Comparison of ENCODE assay signal across 21 cellular contexts in genomic region chr19:38722947-38723605, GRCh38. TPM values are rescaled to one million over a fixed set of nuclear protein-coding genes. Genes with fewer than 3 reads are reported as not detected.
DNase-seq lines count a peak whose midpoint lies in the region; ATAC-seq, FAIRE-seq and TF ChIP-seq lines count a peak whose summit lies in the region.
"Had no signal": no experiment of that assay in that cellular context is flagged by ENCODE, and none has a peak within 500 bp of the region (broad histone marks: within the 10 kb centered on the region; RNA-seq: fewer than 3 reads in every experiment).

No MANE protein-coding gene starts in this region.

- TF ChIP-seq POLR2A in sigmoid colon (IDR thresholded peaks at IDR 0.05) (no peak), uterus (IDR thresholded peaks at IDR 0.05) (no peak)

- no peak for DNase-seq in left ventricle myocardium inferior
- no peak for DNase-seq in left cardiac atrium
- no peak for DNase-seq in kidney
- no peak for DNase-seq in sigmoid colon
- no peak for DNase-seq in uterus
- DNase-seq in NCI-H187 treated with DMSO at 0.1 percent for 48 hours (lab: John Stamatoyannopoulos, UW), result no peak
- no peak for DNase-seq in iPS-NIHi7 (ENCODE audit: extremely low spot score)
- DNase-seq: ACHN; activated CD4-positive, alpha-beta T cell treated with anti-CD3 and anti-CD28 coated beads for 1 hour; activated CD8-positive, alpha-beta memory T cell treated with anti-CD3 and anti-CD28 coated beads, Interleukin-2, amount 50 U/mL, for 4 hours; activated naive CD4-positive, alpha-beta T cell; Karpas-422; NCI-H1417 treated with DMSO at 0.1 percent for 48 hours; SHP77; trophoblast cell had no signal

- no peak for FAIRE-seq in kidney (lab: Jason Lieb, UNC)
- FAIRE-seq: bronchial epithelial cell, islet of Langerhans had no signal

- no peaks in the 10 kb centered on the region for H3K27me3 ChIP-seq in left ventricle myocardium inferior (ENCODE audit: low read depth)
- no peaks in the 10 kb centered on the region for H3K27me3 ChIP-seq in sigmoid colon
- H3K27me3 ChIP-seq in uterus, result no peaks in the 10 kb centered on the region

- H3K4me1 ChIP-seq in left ventricle myocardium inferior (peaks cover 92% of the 10 kb centered on the region), kidney (ENCODE audit: control insufficient read depth in 1 of 2, insufficient read depth in 1 of 2, low read depth in 1 of 2, low read length in 2 of 2) (peaks cover 0 to 40% of the 10 kb centered on the region in 2 donors), sigmoid colon (peaks cover 0 to 57% (median 44%) of the 10 kb centered on the region in 4 donors), uterus (peaks cover 0 to 16% of the 10 kb centered on the region in 2 donors)

- WGBS in sigmoid colon, 2 donors, result 88 to 90% methylated on average over 10 of the region's 10 CpGs

- H3K27ac ChIP-seq in left ventricle myocardium inferior (replicated peaks) (peak overlapping the region; percentile 91), kidney (ENCODE audit: low read depth in 2 of 2, low read length in 2 of 2) (peak overlapping the region; percentile 25 to 44), sigmoid colon (peak overlapping the region; percentile 67 to 97 (median 76)), uterus (peak overlapping the region; percentile 76 to 92)

- H3K9me3 ChIP-seq in left ventricle myocardium inferior (replicated peaks) (no peaks in the 10 kb centered on the region), kidney (ENCODE audit: control insufficient read depth in 1 of 2, low read length in 2 of 2) (no peaks in the 10 kb centered on the region), sigmoid colon (no peaks in the 10 kb centered on the region), uterus (no peaks in the 10 kb centered on the region)

- H3K4me3 ChIP-seq in left ventricle myocardium inferior, result peak overlapping the region; percentile 2
- no peak overlapping the region for H3K4me3 ChIP-seq in kidney (ENCODE audit: low read length in 2 of 2)
- H3K4me3 ChIP-seq in sigmoid colon, result no peak overlapping the region
- H3K4me3 ChIP-seq in uterus, result no peak overlapping the region

- TF ChIP-seq CTCF in left ventricle myocardium inferior (IDR thresholded peaks at IDR 0.05; ENCODE audit: borderline replicate concordance) (no peak), kidney (IDR thresholded peaks at IDR 0.05; ENCODE audit: borderline replicate concordance, extremely low read depth, insufficient read depth) (no peak), sigmoid colon (IDR thresholded peaks at IDR 0.05) (no peak), uterus (IDR thresholded peaks at IDR 0.05) (no peak)

- intact Hi-C loops in left ventricle myocardium inferior (cut with micrococcal nuclease) (no loop called here), left cardiac atrium (cut with DNase I) (no loop called here), kidney (cut with DNase I) (no loop called here), sigmoid colon (cut with DNase I) (loop anchor here (5.0 kb wide), 1 partner anchor 109 kb away; the partner anchor contains the start of gene ECH1), uterus (cut with DNase I; ENCODE audit: low total_unique reads) (no loop called here)

- H3K36me3 ChIP-seq in left ventricle myocardium inferior (peaks cover 88% of the 10 kb centered on the region), kidney (ENCODE audit: control insufficient read depth in 1 of 2, insufficient read depth in 2 of 2, low read length in 2 of 2) (peaks cover 44 to 74% of the 10 kb centered on the region in 2 donors), sigmoid colon (peaks cover 46 to 97% (median 83%) of the 10 kb centered on the region in 4 donors), uterus (no peaks in the 10 kb centered on the region)

- no peak for TF ChIP-seq EP300 in sigmoid colon (IDR thresholded peaks at IDR 0.05)

- peak overlapping the region in 1 of 2 donors; percentile 40 for H3K9ac ChIP-seq in kidney (ENCODE audit: low read length in 2 of 2)

- ATAC-seq in left cardiac atrium, result no peak
- no peak for ATAC-seq in HG03432 (IDR thresholded peaks at IDR 0.05; ENCODE audit: unreplicated experiment)

RNA-seq across cellular contexts. Expression of gene CAPN12, which starts 21.2 kb away (rescaled TPM):
- total RNA-seq in left ventricle myocardium inferior, result 0.22 TPM
- under 1 TPM; 0.77 to 0.81 TPM for total RNA-seq in left cardiac atrium
- total RNA-seq in kidney, result 31.1 TPM
- polyA plus RNA-seq in kidney (ENCODE audit: insufficient read depth, low read depth, low replicate concordance), result 27.1 TPM
- total RNA-seq in sigmoid colon, result 1 to 10 TPM in 1 of 4 donors, under 1 TPM in 2, not detected in 1; 0.33 to 3.0 (median 0.54) TPM
- polyA plus RNA-seq in sigmoid colon, result 10 to 100 TPM in 1 of 3 donors, 1 to 10 TPM in 2; 5.3 to 14.3 (median 6.0) TPM
- 1 to 10 TPM in 2 of 4 donors, under 1 TPM in 1, not detected in 1; 0.83 to 8.4 (median 8.2) TPM for total RNA-seq in uterus

RNA-seq across cellular contexts. Expression of gene LGALS7, which starts 50.2 kb away (rescaled TPM):
- total RNA-seq in left ventricle myocardium inferior (not detected), left cardiac atrium (not detected), kidney (1.3 TPM), sigmoid colon (not detected), uterus (1 to 10 TPM in 1 of 4 donors, not detected in 3; 2.6 TPM)
- polyA plus RNA-seq in kidney (ENCODE audit: insufficient read depth, low read depth, low replicate concordance) (not detected), sigmoid colon (not detected)
- total RNA-seq: glomerular endothelial cell, mucosa of gallbladder, posterior vena cava had no signal

Comparison
In these comparisons a context has a peak if more than half of its experiments do, and no peak if none do; other contexts are left out.
1. H3K27ac ChIP-seq: peak in every context shown above with its lines; median percentile 91 in left ventricle myocardium inferior; 84 in uterus; 76 in sigmoid colon; 34 in kidney.